ENCODE assay signal across 19 cellular contexts in the genomic region with DNA sequence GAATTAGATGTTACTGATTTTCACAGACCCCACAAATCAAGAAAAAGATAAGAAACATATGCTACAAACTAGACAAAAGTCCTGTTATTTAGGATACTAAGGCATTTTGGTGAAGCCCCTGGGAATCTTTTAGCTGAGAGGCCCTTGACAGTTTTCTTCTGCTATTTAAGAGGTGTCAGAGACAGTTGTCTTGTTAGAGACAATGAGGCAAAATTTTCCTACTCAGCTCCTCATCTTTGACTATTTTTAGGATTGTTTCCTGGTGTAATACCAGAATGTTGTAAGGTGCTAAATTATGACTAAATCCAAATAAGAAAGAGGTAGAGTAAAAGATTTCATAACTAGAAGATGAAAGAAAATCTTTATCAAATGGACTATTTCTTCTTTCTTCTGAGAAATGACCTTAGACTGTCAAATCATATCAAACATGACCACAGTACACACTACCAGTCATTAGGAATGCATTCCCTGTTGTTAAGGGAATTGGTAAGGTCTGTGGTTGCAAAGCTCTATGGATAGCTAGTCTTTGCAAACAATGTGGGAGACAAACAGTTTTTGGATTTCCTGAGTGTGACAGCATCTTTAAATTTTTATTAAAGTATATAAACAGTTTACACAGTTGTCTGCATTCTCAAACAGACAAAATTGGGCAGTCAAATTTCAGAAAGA.
DNase-seq lines count a peak whose midpoint lies in the region; ATAC-seq and TF ChIP-seq lines count a peak whose summit lies in the region.
"Had no signal": no experiment of that assay in that cellular context is flagged by ENCODE, and none has a peak within 500 bp of the region (broad histone marks: within the 10 kb centered on the region; RNA-seq: fewer than 3 reads in every experiment).

No MANE protein-coding gene starts in this region.

- H3K27me3 ChIP-seq in SK-N-SH (ENCODE audit: insufficient read depth) (no peaks in the 10 kb centered on the region), PC-3 (ENCODE audit: low read length) (no peaks in the 10 kb centered on the region)

- no peaks in the 10 kb centered on the region for H3K79me2 ChIP-seq in SK-N-SH (ENCODE audit: insufficient read depth)
- H3K79me2 ChIP-seq in PC-3 (ENCODE audit: low read length), result no peaks in the 10 kb centered on the region

- no peak for TF ChIP-seq CTCF in SK-N-SH (IDR thresholded peaks at IDR 0.05)
- no peak for TF ChIP-seq CTCF in PC-3 (conservative IDR thresholded peaks at IDR 0.05; ENCODE audit: low read depth, low read length)

- no peaks in the 10 kb centered on the region for H4K20me1 ChIP-seq in SK-N-SH (ENCODE audit: insufficient read depth)
- no peaks in the 10 kb centered on the region for H4K20me1 ChIP-seq in PC-3 (ENCODE audit: low read length)

- no peak for TF ChIP-seq EP300 in SK-N-SH (IDR thresholded peaks at IDR 0.05; ENCODE audit: borderline replicate concordance in 1 of 2, low read depth in 1 of 2, low read length in 1 of 2)

- H3F3A ChIP-seq in SK-N-SH (replicated peaks; ENCODE audit: insufficient read depth) (no peaks in the 10 kb centered on the region), PC-3 (ENCODE audit: low read length, unreplicated experiment) (no peaks in the 10 kb centered on the region)

- H3K36me3 ChIP-seq in SK-N-SH (replicated peaks in 1 of 2; ENCODE audit: control insufficient read depth in 1 of 2, insufficient read depth in 2 of 2, low read length in 1 of 2) (no peaks in the 10 kb centered on the region), PC-3 (ENCODE audit: low read depth, low read length) (no peaks in the 10 kb centered on the region)

- H3K9me2 ChIP-seq in SK-N-SH, result no peaks in the 10 kb centered on the region
- no peaks in the 10 kb centered on the region for H3K9me2 ChIP-seq in PC-3 (replicated peaks; ENCODE audit: low read length)

- H3K9ac ChIP-seq in SK-N-SH, result no peak overlapping the region
- no peak overlapping the region for H3K9ac ChIP-seq in PC-3 (ENCODE audit: low read length)

- peak; percentile 74 for ATAC-seq in SK-N-SH treated with all-trans-retinoic acid at 6 μM for 48 hours
- peak; percentile 80 for ATAC-seq in PC-3
- ATAC-seq: A549, HCT116 had no signal

- intact Hi-C loops in PC-3 (cut with micrococcal nuclease), result no loop called here

- H3K9me3 ChIP-seq in SK-N-SH (no peaks in the 10 kb centered on the region), PC-3 (ENCODE audit: low read length) (no peaks in the 10 kb centered on the region)
- H3K9me3 ChIP-seq: A549, Caco-2 had no signal

- BruUV-seq in PC-3 (replicated peaks; lab: Mats Ljungman, UMichigan), result no TSS peak

- H3K4me3 ChIP-seq in SK-N-SH (ENCODE audit: low read depth in 2 of 2, low read length in 1 of 2), result no peak overlapping the region
- H3K4me3 ChIP-seq in PC-3 (ENCODE audit: low read length), result no peak overlapping the region
- H3K4me3 ChIP-seq: A549 had no signal

- no peak overlapping the region for H3K27ac ChIP-seq in SK-N-SH (ENCODE audit: low read depth in 2 of 2, low read length in 1 of 2)
- H3K27ac ChIP-seq in PC-3 (ENCODE audit: low read length), result no peak overlapping the region
- H3K27ac ChIP-seq: 22Rv1, A549, C4-2B had no signal

- POLR2A ChIA-PET in SK-N-SH (lab: Yijun Ruan, JAX) (no interaction called here), PC-3 (lab: Charles Lee; ENCODE audit: unreplicated experiment) (interaction anchor here (0.6 kb wide), 2 partner anchors 77 to 926 kb away, joined by 3 to 4 read pairs; a partner anchor contains a TSS)

- H3K4me2 ChIP-seq in SK-N-SH (no peak overlapping the region), PC-3 (ENCODE audit: low read length) (0 out of 2 replicates have a peak overlapping the region, but pooled peaks have one; percentile 11)
- H3K4me2 ChIP-seq: A549 had no signal

- TF ChIP-seq RAD21 in SK-N-SH (IDR thresholded peaks at IDR 0.05; ENCODE audit: low read length), result no peak

- H3K4me1 ChIP-seq in SK-N-SH (ENCODE audit: control insufficient read depth in 1 of 2, insufficient read depth in 2 of 2, low read depth in 1 of 2, low read length in 1 of 2) (no peaks in the 10 kb centered on the region), PC-3 (ENCODE audit: insufficient read depth, low read length) (0 out of 2 replicates have a peak, but pooled peaks cover 3% of the 10 kb centered on the region)
- H3K4me1 ChIP-seq: A549, Caco-2 had no signal

- no peak for DNase-seq in SK-N-SH
- peak; percentile 35 for DNase-seq in PC-3
- peak; percentile 8 for DNase-seq in inferior parietal cortex (ENCODE audit: extremely low spot score)
- peak; percentile 22 for DNase-seq in superior temporal gyrus (ENCODE audit: extremely low spot score)
- DNase-seq in DMS53 (lab: John Stamatoyannopoulos, UW), result no peak
- DNase-seq in stimulated activated naive CD4-positive, alpha-beta T cell treated with Interleukin-2 at 50 U/mL for 16 hours (lab: John Stamatoyannopoulos, UW), result no peak
- DNase-seq: AML-193; Caco-2; CD4-positive, alpha-beta T cell; DMS79; GDM1; GOT3; H7; HFFc6 had no signal

- CTCF ChIA-PET in SK-N-SH (lab: Yijun Ruan, JAX) (no interaction called here), PC-3 (lab: Charles Lee) (no interaction called here)

- H2AFZ ChIP-seq in SK-N-SH (ENCODE audit: low read depth) (no peak overlapping the region), PC-3 (ENCODE audit: low read length) (no peak overlapping the region)

TF ChIP-seq in SK-N-SH treated with all-trans-retinoic acid at 6 μM for 48 hours, 23 proteins besides CTCF, POLR2A, EP300 and RAD21 (continues in another document):
- TF ChIP-seq, protein P1, sequence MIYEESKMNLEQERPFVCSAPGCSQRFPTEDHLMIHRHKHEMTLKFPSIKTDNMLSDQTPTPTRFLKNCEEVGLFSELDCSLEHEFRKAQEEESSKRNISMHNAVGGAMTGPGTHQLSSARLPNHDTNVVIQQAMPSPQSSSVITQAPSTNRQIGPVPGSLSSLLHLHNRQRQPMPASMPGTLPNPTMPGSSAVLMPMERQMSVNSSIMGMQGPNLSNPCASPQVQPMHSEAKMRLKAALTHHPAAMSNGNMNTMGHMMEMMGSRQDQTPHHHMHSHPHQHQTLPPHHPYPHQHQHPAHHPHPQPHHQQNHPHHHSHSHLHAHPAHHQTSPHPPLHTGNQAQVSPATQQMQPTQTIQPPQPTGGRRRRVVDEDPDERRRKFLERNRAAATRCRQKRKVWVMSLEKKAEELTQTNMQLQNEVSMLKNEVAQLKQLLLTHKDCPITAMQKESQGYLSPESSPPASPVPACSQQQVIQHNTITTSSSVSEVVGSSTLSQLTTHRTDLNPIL (CRISPR knock-in tag; IDR thresholded peaks at IDR 0.05; ENCODE audit: low read depth), result no peak
- TF ChIP-seq TCF4 (CRISPR knock-in tag; IDR thresholded peaks at IDR 0.05; ENCODE audit: borderline replicate concordance) (no peak), TOX (CRISPR knock-in tag; IDR thresholded peaks at IDR 0.05; ENCODE audit: borderline replicate concordance) (no peak), ZFP3 (CRISPR knock-in tag; IDR thresholded peaks at IDR 0.05) (no peak), PPARA (CRISPR knock-in tag; IDR thresholded peaks at IDR 0.05; ENCODE audit: borderline replicate concordance) (no peak), GLIS3 (CRISPR knock-in tag; IDR thresholded peaks at IDR 0.05) (no peak), ZNF565 (CRISPR knock-in tag; conservative IDR thresholded peaks at IDR 0.05; ENCODE audit: low read depth) (no peak), ZNF8 (CRISPR knock-in tag; IDR thresholded peaks at IDR 0.05) (no peak)

TF ChIP-seq in SK-N-SH, 30 proteins besides CTCF, POLR2A, EP300 and RAD21 (continues in another document):
- TF ChIP-seq JUND (IDR thresholded peaks at IDR 0.05), result no peak
- TF ChIP-seq, protein P2, sequence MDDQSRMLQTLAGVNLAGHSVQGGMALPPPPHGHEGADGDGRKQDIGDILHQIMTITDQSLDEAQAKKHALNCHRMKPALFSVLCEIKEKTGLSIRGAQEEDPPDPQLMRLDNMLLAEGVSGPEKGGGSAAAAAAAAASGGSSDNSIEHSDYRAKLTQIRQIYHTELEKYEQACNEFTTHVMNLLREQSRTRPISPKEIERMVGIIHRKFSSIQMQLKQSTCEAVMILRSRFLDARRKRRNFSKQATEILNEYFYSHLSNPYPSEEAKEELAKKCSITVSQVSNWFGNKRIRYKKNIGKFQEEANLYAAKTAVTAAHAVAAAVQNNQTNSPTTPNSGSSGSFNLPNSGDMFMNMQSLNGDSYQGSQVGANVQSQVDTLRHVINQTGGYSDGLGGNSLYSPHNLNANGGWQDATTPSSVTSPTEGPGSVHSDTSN (IDR thresholded peaks at IDR 0.05), result no peak
- TF ChIP-seq CHD2 (IDR thresholded peaks at IDR 0.05; ENCODE audit: low read length, partially characterized antibody), result no peak
- TF ChIP-seq FOSL2 (IDR thresholded peaks at IDR 0.05; ENCODE audit: borderline replicate concordance, low read depth), result no peak
- TF ChIP-seq NFIC (IDR thresholded peaks at IDR 0.05; ENCODE audit: borderline replicate concordance), result no peak
- no peak for TF ChIP-seq YY1 (IDR thresholded peaks at IDR 0.05; ENCODE audit: low read depth)
- TF ChIP-seq POLR2AphosphoS5 (IDR thresholded peaks at IDR 0.05; ENCODE audit: low read depth, low read length), result no peak
- TF ChIP-seq, protein P3, sequence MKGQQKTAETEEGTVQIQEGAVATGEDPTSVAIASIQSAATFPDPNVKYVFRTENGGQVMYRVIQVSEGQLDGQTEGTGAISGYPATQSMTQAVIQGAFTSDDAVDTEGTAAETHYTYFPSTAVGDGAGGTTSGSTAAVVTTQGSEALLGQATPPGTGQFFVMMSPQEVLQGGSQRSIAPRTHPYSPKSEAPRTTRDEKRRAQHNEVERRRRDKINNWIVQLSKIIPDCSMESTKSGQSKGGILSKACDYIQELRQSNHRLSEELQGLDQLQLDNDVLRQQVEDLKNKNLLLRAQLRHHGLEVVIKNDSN (IDR thresholded peaks at IDR 0.05; ENCODE audit: borderline replicate concordance, low read depth), result no peak
- no peak for TF ChIP-seq MXI1 (IDR thresholded peaks at IDR 0.05; ENCODE audit: low read depth, low read length)
- TF ChIP-seq, protein P4, sequence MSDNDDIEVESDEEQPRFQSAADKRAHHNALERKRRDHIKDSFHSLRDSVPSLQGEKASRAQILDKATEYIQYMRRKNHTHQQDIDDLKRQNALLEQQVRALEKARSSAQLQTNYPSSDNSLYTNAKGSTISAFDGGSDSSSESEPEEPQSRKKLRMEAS (IDR thresholded peaks at IDR 0.05; ENCODE audit: low read depth), result no peak
- no peak for TF ChIP-seq NRF1 (IDR thresholded peaks at IDR 0.05; ENCODE audit: low read depth, low read length)
- TF ChIP-seq, protein P5, sequence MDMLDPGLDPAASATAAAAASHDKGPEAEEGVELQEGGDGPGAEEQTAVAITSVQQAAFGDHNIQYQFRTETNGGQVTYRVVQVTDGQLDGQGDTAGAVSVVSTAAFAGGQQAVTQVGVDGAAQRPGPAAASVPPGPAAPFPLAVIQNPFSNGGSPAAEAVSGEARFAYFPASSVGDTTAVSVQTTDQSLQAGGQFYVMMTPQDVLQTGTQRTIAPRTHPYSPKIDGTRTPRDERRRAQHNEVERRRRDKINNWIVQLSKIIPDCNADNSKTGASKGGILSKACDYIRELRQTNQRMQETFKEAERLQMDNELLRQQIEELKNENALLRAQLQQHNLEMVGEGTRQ (IDR thresholded peaks at IDR 0.05; ENCODE audit: borderline replicate concordance, low read depth, low read length), result no peak
- no peak for TF ChIP-seq TEAD4 (IDR thresholded peaks at IDR 0.05; ENCODE audit: borderline replicate concordance, insufficient read depth)

Comparison
In these comparisons a context has a peak if more than half of its experiments do, and no peak if none do; other contexts are left out.
1. DNase-seq: peak in PC-3 (single experiment), inferior parietal cortex (single experiment) and superior temporal gyrus (single experiment); none in SK-N-SH (single experiment), DMS53 (single experiment) and stimulated activated naive CD4-positive, alpha-beta T cell treated with Interleukin-2 at 50 U/mL for 16 hours (single experiment).